ENCODE assay signal across 27 cellular contexts in the genomic region with DNA sequence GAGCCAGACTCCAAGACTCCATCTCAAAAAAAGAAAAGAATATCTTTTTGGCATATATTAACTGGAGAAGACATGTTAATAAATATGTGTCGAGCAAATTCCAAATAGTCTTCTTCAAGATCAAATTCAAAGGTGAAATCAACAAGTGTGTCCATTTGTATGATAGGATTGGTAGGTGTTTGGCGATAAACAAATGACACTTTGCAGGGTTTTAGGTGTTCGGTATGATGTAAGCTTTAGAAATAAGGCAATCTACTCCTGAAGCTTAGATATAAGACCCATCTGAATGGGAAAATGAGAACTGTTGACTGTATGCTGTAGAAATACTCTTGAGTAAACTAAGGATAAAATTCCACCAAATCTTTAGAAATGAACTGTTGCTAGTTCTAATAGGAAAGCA.
"Had no signal": no experiment of that assay in that cellular context is flagged by ENCODE, and none has a peak within 500 bp of the region (broad histone marks: within the 10 kb centered on the region; RNA-seq: fewer than 3 reads in every experiment).

No MANE protein-coding gene starts in this region.

- H3K4me3 Mint-ChIP-seq: natural killer cell; nephron; neural progenitor cell; stimulated activated effector memory CD8-positive, alpha-beta T cell treated with anti-CD3 and anti-CD28 coated beads, Interleukin-12 subunit alpha, Interleukin-12 subunit beta, amount 100 ng/mL, for 72 hours; stimulated activated naive B cell treated with anti-CD40 and anti-IgM and Interleukin-4, amounts not matched to agents 10 μg/mL and 1 μg/mL and 100 μg/mL, for 72 hours; stimulated activated naive CD8-positive, alpha-beta T cell treated with anti-CD3 and anti-CD28 coated beads, Interleukin-15, Interleukin-2, amounts not matched to agents 100 ng/mL and 50 ng/mL, for 24 hours had no signal

- H3K9me3 ChIP-seq: ovary, psoas muscle, right lobe of liver, sigmoid colon, stomach, thoracic aorta, thyroid gland, tibial nerve, upper lobe of left lung, vagina had no signal

- H3K27ac ChIP-seq: neural progenitor cell, ovary, parathyroid adenoma, psoas muscle, right lobe of liver, sigmoid colon, stomach, thoracic aorta, thyroid gland, tibial nerve, upper lobe of left lung, vagina had no signal

- H3K9ac ChIP-seq: neural progenitor cell, parathyroid adenoma had no signal

- H3K27me3 ChIP-seq: neural progenitor cell, ovary, right lobe of liver, sigmoid colon, stomach, thyroid gland, tibial nerve, upper lobe of left lung, vagina had no signal

- H3K9me3 Mint-ChIP-seq: natural killer cell; nephron; stimulated activated effector memory CD8-positive, alpha-beta T cell treated with anti-CD3 and anti-CD28 coated beads, Interleukin-12 subunit alpha, Interleukin-12 subunit beta, amount 100 ng/mL, for 72 hours; stimulated activated naive B cell treated with anti-CD40 and anti-IgM and Interleukin-4, amounts not matched to agents 10 μg/mL and 1 μg/mL and 100 μg/mL, for 72 hours; stimulated activated naive CD8-positive, alpha-beta T cell treated with anti-CD3 and anti-CD28 coated beads, Interleukin-15, Interleukin-2, amounts not matched to agents 100 ng/mL and 50 ng/mL, for 24 hours had no signal

- H3K27ac Mint-ChIP-seq: natural killer cell; nephron; neural progenitor cell; progenitor cell of endocrine pancreas; stimulated activated effector memory CD8-positive, alpha-beta T cell treated with anti-CD3 and anti-CD28 coated beads, Interleukin-12 subunit alpha, Interleukin-12 subunit beta, amount 100 ng/mL, for 72 hours; stimulated activated naive B cell treated with anti-CD40 and anti-IgM and Interleukin-4, amounts not matched to agents 10 μg/mL and 1 μg/mL and 100 μg/mL, for 72 hours; stimulated activated naive CD8-positive, alpha-beta T cell treated with anti-CD3 and anti-CD28 coated beads, Interleukin-15, Interleukin-2, amounts not matched to agents 100 ng/mL and 50 ng/mL, for 24 hours had no signal

- H3K36me3 ChIP-seq: neural progenitor cell, ovary, right lobe of liver, sigmoid colon, stomach, thoracic aorta, thyroid gland, tibial nerve, upper lobe of left lung, vagina had no signal

- H3K79me2 ChIP-seq: parathyroid adenoma had no signal

- H3K36me3 Mint-ChIP-seq: natural killer cell; neural progenitor cell; stimulated activated effector memory CD8-positive, alpha-beta T cell treated with anti-CD3 and anti-CD28 coated beads, Interleukin-12 subunit alpha, Interleukin-12 subunit beta, amount 100 ng/mL, for 72 hours; stimulated activated naive B cell treated with anti-CD40 and anti-IgM and Interleukin-4, amounts not matched to agents 10 μg/mL and 1 μg/mL and 100 μg/mL, for 72 hours had no signal

- ATAC-seq: natural killer cell; psoas muscle; right cardiac atrium; right lobe of liver; stimulated activated effector memory CD8-positive, alpha-beta T cell treated with anti-CD3 and anti-CD28 coated beads, Interleukin-12 subunit alpha, Interleukin-12 subunit beta, amount 100 ng/mL, for 72 hours; stimulated activated naive B cell treated with anti-CD40 and anti-IgM and Interleukin-4, amounts not matched to agents 10 μg/mL and 1 μg/mL and 100 μg/mL, for 72 hours had no signal

- H3K27me3 Mint-ChIP-seq: progenitor cell of endocrine pancreas; stimulated activated naive CD8-positive, alpha-beta T cell treated with anti-CD3 and anti-CD28 coated beads, Interleukin-15, Interleukin-2, amounts not matched to agents 100 ng/mL and 50 ng/mL, for 24 hours had no signal

- H3K4me2 ChIP-seq: neural progenitor cell had no signal

- H3K4me1 ChIP-seq: parathyroid adenoma, psoas muscle had no signal

- DNase-seq: natural killer cell; occipital lobe; ovary; posterior cingulate gyrus; psoas muscle; right cardiac atrium; right lobe of liver; sigmoid colon; stimulated activated CD4-positive, alpha-beta T cell treated with anti-CD3 and anti-CD28 coated beads, Interleukin-15, amount 100 ng/mL, for 24 hours; stimulated activated CD4-positive, alpha-beta T cell treated with anti-CD3 and anti-CD28 coated beads, Interleukin-2, amount 100 ng/mL, for 24 hours; stimulated activated CD4-positive, alpha-beta T cell treated with anti-CD3 and anti-CD28 coated beads, Interleukin-2, amount 100 ng/mL, for 48 hours; stimulated activated CD4-positive, alpha-beta T cell treated with anti-CD3 and anti-CD28 coated beads, Interleukin-4, amount 100 ng/mL, for 24 hours; stimulated activated naive B cell treated with anti-CD40 and anti-IgM and Interleukin-4, amounts not matched to agents 10 μg/mL and 1 μg/mL and 100 μg/mL, for 72 hours; stimulated activated naive CD4-positive, alpha-beta T cell treated with Interleukin-2 at 50 U/mL for 16 hours; stomach; thyroid gland; trophoblast cell; upper lobe of left lung had no signal

- H3K4me3 ChIP-seq: neural progenitor cell, ovary, psoas muscle, right lobe of liver, sigmoid colon, stomach, thoracic aorta, thyroid gland, tibial nerve, upper lobe of left lung, vagina had no signal
